ENCODE assay signal across 10 cellular contexts in the genomic region with DNA sequence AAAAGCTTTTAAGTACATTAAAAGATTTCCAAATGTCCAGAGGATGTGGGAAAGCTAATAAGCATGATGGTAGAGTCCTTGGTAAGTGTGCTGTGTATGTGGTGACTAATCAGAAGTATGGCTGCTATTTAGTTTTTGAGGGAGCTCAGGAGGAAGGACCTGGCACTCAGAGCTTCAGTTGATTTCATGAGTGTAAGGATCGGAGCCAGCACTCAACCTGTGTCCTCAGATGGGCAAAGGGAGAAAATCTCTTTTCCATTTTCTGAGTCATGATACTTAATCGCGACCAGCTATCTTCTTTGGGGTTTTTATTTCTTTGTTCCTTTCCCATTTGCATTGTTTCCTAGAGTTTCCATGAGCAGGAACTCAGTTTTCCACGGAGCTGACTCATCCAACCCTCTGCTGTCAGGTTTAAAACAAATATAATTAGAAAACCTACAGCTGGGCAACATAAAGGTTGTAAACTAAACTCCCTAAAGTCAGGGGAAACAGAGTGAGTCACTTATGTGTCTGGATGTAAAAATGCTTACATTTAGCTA.
A peak's percentile ranks its signal among the peaks of the same experiment; 100 is the strongest.
DNase-seq lines count a peak whose midpoint lies in the region; ATAC-seq and TF ChIP-seq lines count a peak whose summit lies in the region.
"Had no signal": no experiment of that assay in that cellular context is flagged by ENCODE, and none has a peak within 500 bp of the region (broad histone marks: within the 10 kb centered on the region; RNA-seq: fewer than 3 reads in every experiment).

No MANE protein-coding gene starts in this region.

- H3K4me1 ChIP-seq in aorta (ENCODE audit: control insufficient read depth in 1 of 2, insufficient read depth in 2 of 2, low read length in 2 of 2): no peaks in the 10 kb centered on the region

- WGBS in aorta, 2 donors: 86 to 93% methylated on average over 4 of the region's 4 CpGs

- H3K9me3 ChIP-seq in aorta (ENCODE audit: control insufficient read depth, low read length): no peaks in the 10 kb centered on the region
- H3K9me3 ChIP-seq: neutrophil had no signal

- H3K27me3 ChIP-seq in aorta (ENCODE audit: control insufficient read depth in 1 of 2, insufficient read depth in 2 of 2, low read length in 1 of 2): no peaks in the 10 kb centered on the region
- H3K27me3 ChIP-seq: neutrophil had no signal

- intact Hi-C loops in left colon (cut with DNase I, micrococcal nuclease): no loop called here
- intact Hi-C loops in aorta (cut with DNase I): no loop called here

- no peak overlapping the region for H3K27ac ChIP-seq in aorta (ENCODE audit: low read depth in 1 of 2, low read length in 2 of 2)
- H3K27ac ChIP-seq: neutrophil had no signal

- TF ChIP-seq CTCF in AG09319 (IDR thresholded peaks at IDR 0.05; ENCODE audit: low read depth, low read length) (no peak), astrocyte of the spinal cord (IDR thresholded peaks at IDR 0.05; ENCODE audit: low read depth, low read length) (no peak)

- peaks cover 0 to 3% of the 10 kb centered on the region in 2 donors for H3K36me3 ChIP-seq in aorta (ENCODE audit: control insufficient read depth in 1 of 2, insufficient read depth in 2 of 2, low read length in 1 of 2)

- DNase-seq in AG09319 (ENCODE audit: extremely low read depth, low read depth): peak; percentile 4
- peak; percentile 7 for DNase-seq in HT-29 (ENCODE audit: low spot score)
- peak; percentile 93 for DNase-seq in astrocyte of the spinal cord (ENCODE audit: low read depth, low spot score)
- DNase-seq in left colon: no peak
- no peak for DNase-seq in activated CD8-positive, alpha-beta memory T cell treated with anti-CD3 and anti-CD28 coated beads for 24 hours
- no peak for DNase-seq in superior temporal gyrus (ENCODE audit: extremely low spot score)
- DNase-seq in nucleus accumbens (lab: John Stamatoyannopoulos, UW): no peak
- no peak for DNase-seq in aorta
- DNase-seq: hippocampal formation had no signal

- in situ Hi-C loops in astrocyte of the spinal cord (cut with HindIII; ENCODE audit: low sequenced_read_pairs): no loop called here

- ATAC-seq in left colon (peak; percentile 86), aorta (ENCODE audit: low FRiP score) (no peak)

- H3K4me3 ChIP-seq in astrocyte of the spinal cord (ENCODE audit: low read depth, low read length) (no peak overlapping the region), aorta (ENCODE audit: low read length in 2 of 2) (no peak overlapping the region)

Comparison
In these comparisons a context has a peak if more than half of its experiments do, and no peak if none do; other contexts are left out.
1. DNase-seq: peak in AG09319 (single experiment), HT-29 (single experiment) and astrocyte of the spinal cord (single experiment); none in left colon (0 of 2), activated CD8-positive, alpha-beta memory T cell treated with anti-CD3 and anti-CD28 coated beads for 24 hours (single experiment), superior temporal gyrus (single experiment), nucleus accumbens (0 of 56) and aorta (0 of 2).